In genomic region chr12:42323856-42324255, GRCh38 we compare ENCODE assay signal across 22 cellular contexts.
"Had no signal": no experiment of that assay in that cellular context is flagged by ENCODE, and none has a peak within 500 bp of the region (broad histone marks: within the 10 kb centered on the region; RNA-seq: fewer than 3 reads in every experiment).

No MANE protein-coding gene starts in this region.

- ATAC-seq: K562 had no signal

- H3K27me3 Mint-ChIP-seq: IgD-negative memory B cell had no signal

- H3K27me3 ChIP-seq: SJSA1 had no signal

- H3K9me3 Mint-ChIP-seq: IgD-negative memory B cell had no signal

- DNase-seq: Kasumi-1, MM.1S, NCI-H1092 treated with DMSO at 0.1 percent for 48 hours, NCI-H1436, NCI-H187, NCI-H2029, NCI-H2081 treated with DMSO at 0.1 percent for 48 hours, NCI-H2171, NCI-H226, NCI-H446, NCI-H510A, NCI-H524 treated with DMSO at 0.1 percent for 48 hours, NCI-H774, Right ventricle myocardium superior, RPMI8226, SIG-M5 had no signal

- H3K9me3 ChIP-seq: SJSA1 had no signal

- H3K4me3 ChIP-seq: K562, SJSA1 had no signal

- H3K27ac ChIP-seq: HL-60, KMS-11, SJSA1, SK-N-MC had no signal
